Comparison of ENCODE assay signal across 9 cellular contexts in genomic region chr13:98853791-98854191, GRCh38.
DNase-seq lines count a peak whose midpoint lies in the region; ATAC-seq and TF ChIP-seq lines count a peak whose summit lies in the region.
"Had no signal": no experiment of that assay in that cellular context is flagged by ENCODE, and none has a peak within 500 bp of the region (broad histone marks: within the 10 kb centered on the region; RNA-seq: fewer than 3 reads in every experiment).

No MANE protein-coding gene starts in this region.

- H3K9me3 Mint-ChIP-seq in CD8-positive, alpha-beta memory T cell, result no peaks in the 10 kb centered on the region

- H3K4me3 ChIP-seq in HEK293 (ENCODE audit: low read depth, low read length) (no peak overlapping the region), gastroesophageal sphincter (no peak overlapping the region), mesendoderm (ENCODE audit: low read length) (no peak overlapping the region)
- no peak overlapping the region for H3K4me3 ChIP-seq in CD8-positive, alpha-beta memory T cell (ENCODE audit: low read length)
- H3K4me3 ChIP-seq: K562 had no signal

- no peak for TF ChIP-seq EP300 in gastroesophageal sphincter (IDR thresholded peaks at IDR 0.05)

- peak overlapping the region in 3 of 8 donors; percentile 10 to 63 (median 52) for H3K27ac Mint-ChIP-seq in CD8-positive, alpha-beta memory T cell

- no peak overlapping the region for H2BK5ac ChIP-seq in mesendoderm (ENCODE audit: low read length)

- H3K4me3 Mint-ChIP-seq in CD8-positive, alpha-beta memory T cell, result no peak overlapping the region

- CTCF ChIA-PET in HEK293 (lab: Yijun Ruan, JAX), result no interaction called here
- CTCF ChIA-PET in CD8-positive, alpha-beta memory T cell (lab: Charles Lee), result interaction anchor here (0.8 kb wide), 1 partner anchor 11 kb away, joined by 3 read pairs; no protein-coding TSS in a partner anchor

- no peak overlapping the region for H3K18ac ChIP-seq in mesendoderm (ENCODE audit: low read length)

- no peak overlapping the region for H4K5ac ChIP-seq in mesendoderm (ENCODE audit: low read length)

- no peak overlapping the region for H3K56ac ChIP-seq in mesendoderm (ENCODE audit: low read length)

- H3K36me3 Mint-ChIP-seq in CD8-positive, alpha-beta memory T cell, result peaks cover 9 to 80% (median 27%) of the 10 kb centered on the region in 3 donors

- peaks cover 0 to 4% of the 10 kb centered on the region in 2 donors for H3K27me3 Mint-ChIP-seq in CD8-positive, alpha-beta memory T cell

- no peaks in the 10 kb centered on the region for H3K79me2 ChIP-seq in mesendoderm (ENCODE audit: control insufficient read depth, insufficient read depth, low read length)

- DNase-seq in RPMI7951 (ENCODE audit: low read depth), result peak; percentile 3
- no peak for DNase-seq in NCI-H1417 (lab: John Stamatoyannopoulos, UW)
- DNase-seq in NCI-H1048 (lab: John Stamatoyannopoulos, UW), result no peak
- no peak for DNase-seq in mesendoderm
- no peak for DNase-seq in CD8-positive, alpha-beta memory T cell

- no peaks in the 10 kb centered on the region for H3K9me3 ChIP-seq in HEK293 (ENCODE audit: control insufficient read depth, insufficient read depth, low read depth, low read length)
- H3K9me3 ChIP-seq in gastroesophageal sphincter, result no peaks in the 10 kb centered on the region
- no peaks in the 10 kb centered on the region for H3K9me3 ChIP-seq in CD8-positive, alpha-beta memory T cell (ENCODE audit: low read length)

- no peak overlapping the region for H2AK5ac ChIP-seq in mesendoderm (ENCODE audit: low read length)

- no peak overlapping the region for H3K27ac ChIP-seq in HEK293 (ENCODE audit: extremely low read depth, low read depth, low read length)
- peak overlapping the region in 3 of 4 donors; percentile 39 to 50 (median 42) for H3K27ac ChIP-seq in gastroesophageal sphincter
- no peak overlapping the region for H3K27ac ChIP-seq in mesendoderm (ENCODE audit: low read depth, low read length)
- no peak overlapping the region for H3K27ac ChIP-seq in CD8-positive, alpha-beta memory T cell (ENCODE audit: low read depth, low read length)

- no peaks in the 10 kb centered on the region for H3K4me1 ChIP-seq in HEK293 (ENCODE audit: control insufficient read depth, insufficient read depth, low read length)
- H3K4me1 ChIP-seq in gastroesophageal sphincter, result peaks cover 0 to 44% (median 0%) of the 10 kb centered on the region in 3 donors
- no peaks in the 10 kb centered on the region for H3K4me1 ChIP-seq in mesendoderm (ENCODE audit: control insufficient read depth, low read depth, low read length)
- H3K4me1 ChIP-seq in CD8-positive, alpha-beta memory T cell (ENCODE audit: insufficient read depth, low read length), result no peaks in the 10 kb centered on the region

- 67% methylated on average over 2 of the region's 6 CpGs; no CpG with 5 or more reads in 1 of the 2 donors for WGBS in gastroesophageal sphincter (ENCODE audit: low coverage in 1 of 2), 2 donors
- no CpG with 5 or more reads among the region's 6 CpGs for WGBS in mesendoderm (ENCODE audit: extremely low coverage, insufficient coverage, low lambda C conversion rate)

- H3K27me3 ChIP-seq in gastroesophageal sphincter (no peaks in the 10 kb centered on the region), mesendoderm (ENCODE audit: insufficient read depth, low read length, poor library complexity) (no peaks in the 10 kb centered on the region)
- no peaks in the 10 kb centered on the region for H3K27me3 ChIP-seq in CD8-positive, alpha-beta memory T cell (ENCODE audit: insufficient read depth, low read length, poor library complexity, severe bottlenecking)

- TF ChIP-seq CTCF in HEK293 (tag by site-specific recombination; IDR thresholded peaks at IDR 0.05) (no peak), gastroesophageal sphincter (IDR thresholded peaks at IDR 0.05) (no peak)

- H3K4ac ChIP-seq in mesendoderm (ENCODE audit: low read depth, low read length), result no peak overlapping the region

- H3K4me2 ChIP-seq in mesendoderm (ENCODE audit: low read length), result no peak overlapping the region

- H3K36me3 ChIP-seq in HEK293 (ENCODE audit: control insufficient read depth in 2 of 2, insufficient read depth in 1 of 2, low read length in 2 of 2) (peaks cover 0 to 6% of the 10 kb centered on the region in 2 experiments; a peak in 1 of 3 replicates), gastroesophageal sphincter (peaks cover 0 to 70% of the 10 kb centered on the region in 2 donors), mesendoderm (ENCODE audit: control insufficient read depth, insufficient read depth, low read length) (no peaks in the 10 kb centered on the region)
- H3K36me3 ChIP-seq in CD8-positive, alpha-beta memory T cell (ENCODE audit: insufficient read depth, low read length), result peaks cover 43% of the 10 kb centered on the region

- H2BK15ac ChIP-seq in mesendoderm (replicated peaks; ENCODE audit: low read depth), result no peak overlapping the region

- ATAC-seq in GM18511 (IDR thresholded peaks at IDR 0.05; ENCODE audit: unreplicated experiment), result peak; percentile 100
- ATAC-seq in gastroesophageal sphincter, result peak; percentile 66
- ATAC-seq: K562 had no signal

- H3K79me1 ChIP-seq in mesendoderm (ENCODE audit: low read length), result no peaks in the 10 kb centered on the region

- no peak for TF ChIP-seq POLR2A in gastroesophageal sphincter (IDR thresholded peaks at IDR 0.05)

- H3K23ac ChIP-seq in mesendoderm (ENCODE audit: low read length), result no peak overlapping the region

- POLR2A ChIA-PET in HEK293 (lab: Yijun Ruan, JAX), result no interaction called here
- POLR2A ChIA-PET in CD8-positive, alpha-beta memory T cell (lab: Charles Lee), result no interaction called here

- peaks cover 0 to 1% (median 0%) of the 10 kb centered on the region in 3 donors for H3K4me1 Mint-ChIP-seq in CD8-positive, alpha-beta memory T cell

- no peak overlapping the region for H2BK120ac ChIP-seq in mesendoderm (ENCODE audit: low read depth, low read length)

- no peak overlapping the region for H3K9ac ChIP-seq in mesendoderm (ENCODE audit: low read length)

- no peak overlapping the region for H4K8ac ChIP-seq in mesendoderm (ENCODE audit: low read depth, low read length)

TF ChIP-seq in HEK293, 187 proteins besides CTCF, POLR2A, EP300 and RAD21 (continues in another document):
- TF ChIP-seq ZNF600 (tag by site-specific recombination; IDR thresholded peaks at IDR 0.05) (0 out of 2 replicates have a peak, but pooled peaks have one; percentile 25), ZNF449 (tag by site-specific recombination; IDR thresholded peaks at IDR 0.05) (peak; percentile 80), ZNF18 (tag by site-specific recombination; IDR thresholded peaks at IDR 0.05) (no peak), ZBTB10 (tag by site-specific recombination; IDR thresholded peaks at IDR 0.05) (no peak), ZNF302 (tag by site-specific recombination; IDR thresholded peaks at IDR 0.05; ENCODE audit: low read depth) (no peak), ZNF211 (tag by site-specific recombination; IDR thresholded peaks at IDR 0.05; ENCODE audit: low read depth) (no peak), ZSCAN16 (tag by site-specific recombination; IDR thresholded peaks at IDR 0.05) (no peak), ZNF660 (tag by site-specific recombination; IDR thresholded peaks at IDR 0.05) (no peak)

Comparison
In these comparisons a context has a peak if more than half of its experiments do, and no peak if none do; other contexts are left out.
1. H3K27ac ChIP-seq: peak in gastroesophageal sphincter (3 of 4); none in HEK293 (single experiment), mesendoderm (single experiment) and CD8-positive, alpha-beta memory T cell (single experiment).